Comparison of ENCODE assay signal across 17 cellular contexts in genomic region chr3:14225421-14225820, GRCh38. TPM values are rescaled to one million over a fixed set of nuclear protein-coding genes. Genes with fewer than 3 reads are reported as not detected.
A peak's percentile ranks its signal among the peaks of the same experiment; 100 is the strongest.
DNase-seq lines count a peak whose midpoint lies in the region; ATAC-seq and TF ChIP-seq lines count a peak whose summit lies in the region.
"Had no signal": no experiment of that assay in that cellular context is flagged by ENCODE, and none has a peak within 500 bp of the region (broad histone marks: within the 10 kb centered on the region; RNA-seq: fewer than 3 reads in every experiment).

No MANE protein-coding gene starts in this region.

- H3K9me2 ChIP-seq in PC-9 (ENCODE audit: insufficient read depth): no peaks in the 10 kb centered on the region

- peak; percentile 21 for ATAC-seq in left ventricle myocardium superior
- ATAC-seq in upper lobe of right lung: peak; percentile 71
- no peak for ATAC-seq in GM21515 (IDR thresholded peaks at IDR 0.05; ENCODE audit: unreplicated experiment)
- ATAC-seq: Right ventricle myocardium inferior had no signal

- H2AFZ ChIP-seq in PC-9: peak overlapping the region; percentile 8

- H4K20me1 ChIP-seq in PC-9 (ENCODE audit: insufficient read depth): no peaks in the 10 kb centered on the region

- TF ChIP-seq CTCF in left ventricle myocardium inferior (IDR thresholded peaks at IDR 0.05; ENCODE audit: borderline replicate concordance) (no peak), PC-9 (conservative IDR thresholded peaks at IDR 0.05) (no peak), upper lobe of right lung (IDR thresholded peaks at IDR 0.05) (no peak)

- H3K79me2 ChIP-seq in PC-9 (ENCODE audit: low read depth): no peaks in the 10 kb centered on the region

- peak overlapping the region; percentile 89 for H3K4me2 ChIP-seq in PC-9

- peaks cover 18% of the 10 kb centered on the region for H3K9me3 ChIP-seq in left ventricle myocardium inferior (replicated peaks)
- peaks cover 15% of the 10 kb centered on the region for H3K9me3 ChIP-seq in PC-9 (ENCODE audit: insufficient read depth, low read depth)
- peaks cover 6% of the 10 kb centered on the region for H3K9me3 ChIP-seq in upper lobe of right lung

- CTCF ChIA-PET in PC-9 (lab: Charles Lee): no interaction called here

- POLR2A ChIA-PET in PC-9 (lab: Charles Lee; ENCODE audit: unreplicated experiment): interaction anchor here (0.6 to 0.7 kb wide), 2 partner anchors 27 to 179 kb away, joined by 3 read pairs; no protein-coding TSS in a partner anchor

- H3K4me3 ChIP-seq in left ventricle myocardium inferior: no peak overlapping the region
- peak overlapping the region; percentile 49; the same call in 1 of the 2 replicates for H3K4me3 ChIP-seq in PC-9
- no peak overlapping the region for H3K4me3 ChIP-seq in upper lobe of right lung
- H3K4me3 ChIP-seq: cardiac muscle cell had no signal

- BruUV-seq in PC-9 (replicated peaks; lab: Mats Ljungman, UMichigan): no TSS peak

- H3K27ac ChIP-seq in left ventricle myocardium inferior (replicated peaks): no peak overlapping the region
- peak overlapping the region; percentile 86 for H3K27ac ChIP-seq in PC-9
- no peak overlapping the region for H3K27ac ChIP-seq in upper lobe of right lung
- H3K27ac ChIP-seq: cardiac muscle cell, WERI-Rb-1 had no signal

- H3K4me1 ChIP-seq in left ventricle myocardium inferior: peaks cover 5% of the 10 kb centered on the region
- peaks cover 82% of the 10 kb centered on the region for H3K4me1 ChIP-seq in PC-9 (replicated peaks; ENCODE audit: insufficient read depth)
- peaks cover 7% of the 10 kb centered on the region for H3K4me1 ChIP-seq in upper lobe of right lung

- intact Hi-C loops in left ventricle myocardium superior (cut with micrococcal nuclease) (no loop called here), left ventricle myocardium inferior (cut with micrococcal nuclease) (no loop called here), PC-9 (cut with micrococcal nuclease; ENCODE audit: unreplicated experiment) (loop anchor here (1.0 to 2.0 kb wide), 7 partner anchors 9 to 207 kb away; partner anchors contain the start of gene SLC6A6), upper lobe of right lung (cut with DNase I) (no loop called here)

- H3F3A ChIP-seq in PC-9 (ENCODE audit: insufficient read depth, low read depth): peaks cover 76% of the 10 kb centered on the region

- DNase-seq in left ventricle myocardium superior (no peak), left ventricle myocardium inferior (no peak), PC-9 (peak in 1 of 2 experiments; percentile 80), islet precursor cell (peak; percentile 79), upper lobe of right lung (no peak), HuH-7 (ENCODE audit: low spot score) (no peak)
- no peak for DNase-seq in activated CD4-positive, alpha-beta T cell treated with anti-CD3 and anti-CD28 coated beads, Interleukin-2, amount 50 U/mL, for 4 hours
- DNase-seq: 8988T; erythroblast; NCI-H1105 treated with DMSO at 0.1 percent for 48 hours; NCI-H446 treated with DMSO at 0.1 percent for 48 hours; nucleus accumbens; stimulated activated CD4-positive, alpha-beta T cell treated with anti-CD3 and anti-CD28 coated beads, Interleukin-12 subunit alpha, Interleukin-12 subunit beta, amount 100 ng/mL, for 4 hours; WERI-Rb-1 had no signal

- H3K27me3 ChIP-seq in left ventricle myocardium inferior (ENCODE audit: low read depth) (peaks cover 87% of the 10 kb centered on the region), PC-9 (ENCODE audit: insufficient read depth, low read depth) (no peaks in the 10 kb centered on the region), upper lobe of right lung (no peaks in the 10 kb centered on the region)
- H3K27me3 ChIP-seq: cardiac muscle cell had no signal

- no peaks in the 10 kb centered on the region for H3K36me3 ChIP-seq in left ventricle myocardium inferior
- no peaks in the 10 kb centered on the region for H3K36me3 ChIP-seq in PC-9 (ENCODE audit: low read depth)
- H3K36me3 ChIP-seq in upper lobe of right lung: no peaks in the 10 kb centered on the region
- H3K36me3 ChIP-seq: cardiac muscle cell, WERI-Rb-1 had no signal

RNA-seq across cellular contexts. Expression of gene LSM3, which starts 46.8 kb away (rescaled TPM):
- total RNA-seq in left ventricle myocardium superior (15.7 TPM), left ventricle myocardium inferior (16.8 TPM), PC-9 (2021) (8.7 and 18.3 TPM in 2 replicates), upper lobe of right lung (8.8 TPM)

RNA-seq across cellular contexts. Expression of gene XPC, which starts 47.0 kb away (rescaled TPM):
- 7.9 TPM for total RNA-seq in left ventricle myocardium superior
- total RNA-seq in left ventricle myocardium inferior: 10.4 TPM
- 27.1 and 28.8 TPM in 2 replicates for total RNA-seq in PC-9 (2021)
- total RNA-seq in upper lobe of right lung: 36.1 TPM
